ENCODE assay signal across 16 cellular contexts in the genomic region with DNA sequence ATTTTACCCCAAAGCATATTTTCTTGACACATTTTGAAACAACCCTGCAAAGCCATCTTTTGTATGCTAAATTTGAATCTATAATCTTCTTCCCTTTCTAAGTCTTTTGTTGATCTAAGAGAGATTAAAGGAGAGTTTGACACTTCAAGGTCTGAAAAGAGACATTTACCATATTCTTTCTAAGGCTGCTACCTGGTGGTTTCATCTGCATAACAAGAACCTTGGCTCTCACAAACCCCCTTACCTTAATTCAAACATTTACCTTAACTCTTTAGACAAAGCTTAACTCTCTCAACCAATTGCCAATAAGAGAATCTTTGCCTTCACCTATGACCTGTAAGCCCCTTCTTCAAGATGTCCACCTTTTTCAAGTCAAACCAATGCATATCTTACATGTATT.
DNase-seq lines count a peak whose midpoint lies in the region; ATAC-seq and TF ChIP-seq lines count a peak whose summit lies in the region.
"Had no signal": no experiment of that assay in that cellular context is flagged by ENCODE, and none has a peak within 500 bp of the region (broad histone marks: within the 10 kb centered on the region; RNA-seq: fewer than 3 reads in every experiment).

No MANE protein-coding gene starts in this region.

- no peaks in the 10 kb centered on the region for H3K36me3 ChIP-seq in HUES48 (ENCODE audit: control insufficient read depth, insufficient read depth, low read length)
- no peaks in the 10 kb centered on the region for H3K36me3 ChIP-seq in iPS DF 6.9 (ENCODE audit: control insufficient read depth, insufficient read depth, low read length)
- H3K36me3 ChIP-seq in smooth muscle cell (ENCODE audit: low read depth), result no peaks in the 10 kb centered on the region
- H3K36me3 ChIP-seq: BE2C had no signal

- H3K4me1 Mint-ChIP-seq in WTC11 (peaks cover 56% of the 10 kb centered on the region), CD14-positive monocyte (no peaks in the 10 kb centered on the region)

- POLR2A ChIA-PET in WTC11 (lab: Charles Lee), result interaction anchor here (0.7 kb wide), 1 partner anchor 40 kb away, joined by 4 read pairs; no protein-coding TSS in a partner anchor

- no peak overlapping the region for H3K9ac ChIP-seq in HUES48 (ENCODE audit: low read depth, low read length)
- H3K9ac ChIP-seq in smooth muscle cell (ENCODE audit: low read depth), result no peak overlapping the region

- H4K20me1 ChIP-seq in smooth muscle cell (ENCODE audit: low read depth), result no peaks in the 10 kb centered on the region

- H3K4me3 ChIP-seq in HUES48 (ENCODE audit: low read depth, low read length) (no peak overlapping the region), iPS DF 6.9 (ENCODE audit: low read length) (no peak overlapping the region), smooth muscle cell (no peak overlapping the region)
- H3K4me3 ChIP-seq: A549, K562 had no signal

- peak overlapping the region; percentile 8; the same call in 1 of the 2 replicates for H3K27ac Mint-ChIP-seq in WTC11
- no peak overlapping the region for H3K27ac Mint-ChIP-seq in CD14-positive monocyte
- H3K27ac Mint-ChIP-seq: CD8-positive, alpha-beta T cell had no signal

- H3K27me3 Mint-ChIP-seq in WTC11 (ENCODE audit: low read depth), result peaks cover 7% of the 10 kb centered on the region
- H3K27me3 Mint-ChIP-seq in CD14-positive monocyte (ENCODE audit: low read depth in 3 of 3), result no peaks in the 10 kb centered on the region

- H3K4me3 Mint-ChIP-seq in WTC11, result no peak overlapping the region
- no peak overlapping the region for H3K4me3 Mint-ChIP-seq in CD14-positive monocyte
- H3K4me3 Mint-ChIP-seq: CD8-positive, alpha-beta T cell had no signal

- H3K4me1 ChIP-seq in HUES48 (ENCODE audit: control insufficient read depth, insufficient read depth, low read length) (peaks cover 56% of the 10 kb centered on the region), iPS DF 6.9 (ENCODE audit: control insufficient read depth, insufficient read depth, low read length) (peaks cover 4% of the 10 kb centered on the region; the same call in 1 of the 2 replicates), smooth muscle cell (ENCODE audit: low read depth) (peaks cover 35% of the 10 kb centered on the region)
- H3K4me1 ChIP-seq: A549, BE2C had no signal

- intact Hi-C loops in CD14-positive monocyte (cut with micrococcal nuclease), result no loop called here

- H3K79me2 ChIP-seq in smooth muscle cell (ENCODE audit: low read depth), result no peaks in the 10 kb centered on the region

- H3K27me3 ChIP-seq in HUES48 (ENCODE audit: control insufficient read depth, insufficient read depth, low read length), result no peaks in the 10 kb centered on the region
- H3K27me3 ChIP-seq in iPS DF 6.9 (ENCODE audit: control insufficient read depth, insufficient read depth, low read length), result no peaks in the 10 kb centered on the region
- H3K27me3 ChIP-seq in smooth muscle cell (ENCODE audit: low read depth), result no peaks in the 10 kb centered on the region
- H3K27me3 ChIP-seq: BE2C had no signal

- H3K9me3 Mint-ChIP-seq in WTC11 (peaks cover 6% of the 10 kb centered on the region), CD14-positive monocyte (peaks cover 0 to 6% (median 3%) of the 10 kb centered on the region in 7 donors)

- H3K27ac ChIP-seq in HUES48 (ENCODE audit: low read depth, low read length) (peak overlapping the region; percentile 59), iPS DF 6.9 (ENCODE audit: low read length) (no peak overlapping the region), smooth muscle cell (ENCODE audit: low read depth) (no peak overlapping the region)
- H3K27ac ChIP-seq: A549, C4-2B had no signal

- H3K9me3 ChIP-seq in HUES48 (ENCODE audit: control insufficient read depth, insufficient read depth, low read length) (no peaks in the 10 kb centered on the region), iPS DF 6.9 (ENCODE audit: control insufficient read depth, insufficient read depth, low read length) (no peaks in the 10 kb centered on the region), smooth muscle cell (replicated peaks; ENCODE audit: low read depth) (no peaks in the 10 kb centered on the region)
- H3K9me3 ChIP-seq: A549, BE2C had no signal

- no peak for TF ChIP-seq CTCF in WTC11 (IDR thresholded peaks at IDR 0.05)
- TF ChIP-seq CTCF in smooth muscle cell (IDR thresholded peaks at IDR 0.05; ENCODE audit: borderline replicate concordance, insufficient read depth, poor library complexity, severe bottlenecking), result no peak
- no peak for TF ChIP-seq CTCF in CD14-positive monocyte (IDR thresholded peaks at IDR 0.05)

- CTCF ChIA-PET in WTC11 (lab: Charles Lee), result no interaction called here

- DNase-seq in WTC11 (ENCODE audit: low spot score) (no peak), iPS DF 6.9 (ENCODE audit: low read depth, low spot score) (peak; percentile 35), smooth muscle cell (lab: John Stamatoyannopoulos, UW; ENCODE audit: unreplicated experiment) (no peak), 8988T (no peak), CD14-positive monocyte (ENCODE audit: low spot score) (no peak)
- no peak for DNase-seq in activated CD4-positive, alpha-beta T cell treated with anti-CD3 and anti-CD28 coated beads, Interleukin-2, amount 50 U/mL, for 1 hour
- DNase-seq: BE2C; CD8-positive, alpha-beta T cell; COR-L47; DND-41; GDM1; GOT3 had no signal

- no peaks in the 10 kb centered on the region for H3F3A ChIP-seq in smooth muscle cell (ENCODE audit: low read depth)

- peaks cover 4% of the 10 kb centered on the region; the same call in 1 of the 2 replicates for H3K36me3 Mint-ChIP-seq in WTC11
- no peaks in the 10 kb centered on the region for H3K36me3 Mint-ChIP-seq in CD14-positive monocyte
- H3K36me3 Mint-ChIP-seq: CD8-positive, alpha-beta T cell had no signal

- ATAC-seq in WTC11, result peak; percentile 72
- ATAC-seq: A549; CD8-positive, alpha-beta T cell; K562 had no signal

- no peak overlapping the region for H2AFZ ChIP-seq in smooth muscle cell (ENCODE audit: low read depth)

- no peak overlapping the region for H3K4me2 ChIP-seq in smooth muscle cell
- H3K4me2 ChIP-seq: A549 had no signal

TF ChIP-seq in WTC11, 78 proteins besides CTCF, POLR2A, EP300 and RAD21:
- TF ChIP-seq ETV6 (CRISPR knock-in tag; IDR thresholded peaks at IDR 0.05), result no peak
- TF ChIP-seq ESRRA (CRISPR knock-in tag; IDR thresholded peaks at IDR 0.05; ENCODE audit: borderline replicate concordance), result no peak
- no peak for TF ChIP-seq ZBTB21 (CRISPR knock-in tag; IDR thresholded peaks at IDR 0.05; ENCODE audit: borderline replicate concordance)
- TF ChIP-seq NR1H2 (CRISPR knock-in tag; IDR thresholded peaks at IDR 0.05), result no peak
- TF ChIP-seq ZNF263 (CRISPR knock-in tag; IDR thresholded peaks at IDR 0.05; ENCODE audit: low read depth), result no peak
- TF ChIP-seq CREM (CRISPR knock-in tag; IDR thresholded peaks at IDR 0.05), result no peak
- TF ChIP-seq, protein P1, sequence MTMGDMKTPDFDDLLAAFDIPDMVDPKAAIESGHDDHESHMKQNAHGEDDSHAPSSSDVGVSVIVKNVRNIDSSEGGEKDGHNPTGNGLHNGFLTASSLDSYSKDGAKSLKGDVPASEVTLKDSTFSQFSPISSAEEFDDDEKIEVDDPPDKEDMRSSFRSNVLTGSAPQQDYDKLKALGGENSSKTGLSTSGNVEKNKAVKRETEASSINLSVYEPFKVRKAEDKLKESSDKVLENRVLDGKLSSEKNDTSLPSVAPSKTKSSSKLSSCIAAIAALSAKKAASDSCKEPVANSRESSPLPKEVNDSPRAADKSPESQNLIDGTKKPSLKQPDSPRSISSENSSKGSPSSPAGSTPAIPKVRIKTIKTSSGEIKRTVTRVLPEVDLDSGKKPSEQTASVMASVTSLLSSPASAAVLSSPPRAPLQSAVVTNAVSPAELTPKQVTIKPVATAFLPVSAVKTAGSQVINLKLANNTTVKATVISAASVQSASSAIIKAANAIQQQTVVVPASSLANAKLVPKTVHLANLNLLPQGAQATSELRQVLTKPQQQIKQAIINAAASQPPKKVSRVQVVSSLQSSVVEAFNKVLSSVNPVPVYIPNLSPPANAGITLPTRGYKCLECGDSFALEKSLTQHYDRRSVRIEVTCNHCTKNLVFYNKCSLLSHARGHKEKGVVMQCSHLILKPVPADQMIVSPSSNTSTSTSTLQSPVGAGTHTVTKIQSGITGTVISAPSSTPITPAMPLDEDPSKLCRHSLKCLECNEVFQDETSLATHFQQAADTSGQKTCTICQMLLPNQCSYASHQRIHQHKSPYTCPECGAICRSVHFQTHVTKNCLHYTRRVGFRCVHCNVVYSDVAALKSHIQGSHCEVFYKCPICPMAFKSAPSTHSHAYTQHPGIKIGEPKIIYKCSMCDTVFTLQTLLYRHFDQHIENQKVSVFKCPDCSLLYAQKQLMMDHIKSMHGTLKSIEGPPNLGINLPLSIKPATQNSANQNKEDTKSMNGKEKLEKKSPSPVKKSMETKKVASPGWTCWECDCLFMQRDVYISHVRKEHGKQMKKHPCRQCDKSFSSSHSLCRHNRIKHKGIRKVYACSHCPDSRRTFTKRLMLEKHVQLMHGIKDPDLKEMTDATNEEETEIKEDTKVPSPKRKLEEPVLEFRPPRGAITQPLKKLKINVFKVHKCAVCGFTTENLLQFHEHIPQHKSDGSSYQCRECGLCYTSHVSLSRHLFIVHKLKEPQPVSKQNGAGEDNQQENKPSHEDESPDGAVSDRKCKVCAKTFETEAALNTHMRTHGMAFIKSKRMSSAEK (CRISPR knock-in tag; IDR thresholded peaks at IDR 0.05; ENCODE audit: borderline replicate concordance), result no peak
- TF ChIP-seq, protein P2, sequence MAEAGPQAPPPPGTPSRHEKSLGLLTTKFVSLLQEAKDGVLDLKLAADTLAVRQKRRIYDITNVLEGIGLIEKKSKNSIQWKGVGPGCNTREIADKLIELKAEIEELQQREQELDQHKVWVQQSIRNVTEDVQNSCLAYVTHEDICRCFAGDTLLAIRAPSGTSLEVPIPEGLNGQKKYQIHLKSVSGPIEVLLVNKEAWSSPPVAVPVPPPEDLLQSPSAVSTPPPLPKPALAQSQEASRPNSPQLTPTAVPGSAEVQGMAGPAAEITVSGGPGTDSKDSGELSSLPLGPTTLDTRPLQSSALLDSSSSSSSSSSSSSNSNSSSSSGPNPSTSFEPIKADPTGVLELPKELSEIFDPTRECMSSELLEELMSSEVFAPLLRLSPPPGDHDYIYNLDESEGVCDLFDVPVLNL (CRISPR knock-in tag; IDR thresholded peaks at IDR 0.05; ENCODE audit: borderline replicate concordance, low read depth), result no peak
